In genomic region chr11:68896171-68896959, GRCh38 we compare ENCODE assay signal across 16 cellular contexts. TPM values are rescaled to one million over a fixed set of nuclear protein-coding genes. Genes with fewer than 3 reads are reported as not detected.
DNase-seq lines count a peak whose midpoint lies in the region; ATAC-seq, FAIRE-seq and TF ChIP-seq lines count a peak whose summit lies in the region.
"Had no signal": no experiment of that assay in that cellular context is flagged by ENCODE, and none has a peak within 500 bp of the region (broad histone marks: within the 10 kb centered on the region; RNA-seq: fewer than 3 reads in every experiment).

No MANE protein-coding gene starts in this region.

- H3K4me3 ChIP-seq in right atrium auricular region, result no peak overlapping the region
- no peak overlapping the region for H3K4me3 ChIP-seq in K562
- H3K4me3 ChIP-seq in mesenchymal stem cell (ENCODE audit: insufficient read depth in 1 of 2, low read depth in 1 of 2, low read length in 2 of 2), result no peak overlapping the region
- H3K4me3 ChIP-seq in upper lobe of right lung, result no peak overlapping the region
- H3K4me3 ChIP-seq: BLaER1 treated with 17β-estradiol and CSF1 and Interleukin-3, amounts not matched to agents 10 nM and 100 nM; GM23248 had no signal

- peaks cover 0 to 6% of the 10 kb centered on the region in 2 donors for H3K4me1 ChIP-seq in right atrium auricular region
- H3K4me1 ChIP-seq in K562 (replicated peaks in 1 of 2; ENCODE audit: control insufficient read depth in 2 of 2, insufficient read depth in 2 of 2, low read length in 2 of 2), result peaks cover 3 to 6% of the 10 kb centered on the region in 2 experiments; a peak in 4 of 5 replicates
- H3K4me1 ChIP-seq in mesenchymal stem cell (ENCODE audit: control insufficient read depth, insufficient read depth, low read depth, low read length), result peaks cover 6% of the 10 kb centered on the region
- H3K4me1 ChIP-seq in upper lobe of right lung, result peaks cover 4% of the 10 kb centered on the region

- H3K27ac ChIP-seq in right atrium auricular region (no peak overlapping the region), K562 (ENCODE audit: extremely low read depth, low read depth, low read length) (no peak overlapping the region), mesenchymal stem cell (ENCODE audit: low read length, poor library complexity, severe bottlenecking) (no peak overlapping the region), upper lobe of right lung (no peak overlapping the region)
- H3K27ac ChIP-seq: BLaER1 treated with 17β-estradiol and CSF1 and Interleukin-3, amounts not matched to agents 10 nM and 100 nM; GM23248 had no signal

- no peak for TF ChIP-seq EP300 in K562 (IDR thresholded peaks at IDR 0.05; ENCODE audit: low read length)

- H3K4me2 ChIP-seq in K562 (ENCODE audit: insufficient read depth, low read length), result no peak overlapping the region
- no peak overlapping the region for H3K4me2 ChIP-seq in mesenchymal stem cell (ENCODE audit: low read length, poor library complexity, severe bottlenecking)
- H3K4me2 ChIP-seq: BLaER1 treated with 17β-estradiol and CSF1 and Interleukin-3, amounts not matched to agents 10 nM and 100 nM had no signal

- peak; percentile 56 for ATAC-seq in Right ventricle myocardium inferior
- no peak for ATAC-seq in K562
- ATAC-seq in upper lobe of right lung, result no peak

- peaks cover 43% of the 10 kb centered on the region for H3K79me1 ChIP-seq in mesenchymal stem cell (replicated peaks; ENCODE audit: low read length, poor library complexity, severe bottlenecking)

- BruUV-seq in K562 (replicated peaks; lab: Mats Ljungman, UMichigan), result no TSS peak

- peak overlapping the region; percentile 7 for H4K8ac ChIP-seq in mesenchymal stem cell (ENCODE audit: low read length)

- H2BK120ac ChIP-seq in mesenchymal stem cell (ENCODE audit: low read depth, low read length), result no peak overlapping the region

- no peak overlapping the region for H2BK15ac ChIP-seq in mesenchymal stem cell (ENCODE audit: low read depth, poor library complexity, severe bottlenecking)

- no peak overlapping the region for H2AFZ ChIP-seq in K562 (ENCODE audit: low read depth, low read length)
- H2AFZ ChIP-seq in mesenchymal stem cell (ENCODE audit: low read depth, low read length), result no peak overlapping the region
- H2AFZ ChIP-seq: GM23248 had no signal

- CTCF ChIA-PET in K562 (lab: Yijun Ruan, JAX; ENCODE audit: low intra/inter-chr PET ratio) (no interaction called here), GM10248 (lab: Yijun Ruan, JAX) (interaction anchor here (1.1 kb wide), 1 partner anchor 52 kb away, joined by 3 read pairs; no protein-coding TSS in a partner anchor)

- H3K23ac ChIP-seq in mesenchymal stem cell (ENCODE audit: low read length in 2 of 2), result no peak overlapping the region

- H2BK5ac ChIP-seq in mesenchymal stem cell (ENCODE audit: low read depth, low read length, poor library complexity, severe bottlenecking), result no peak overlapping the region

- WGBS in K562 (ENCODE audit: insufficient coverage, low coverage, missing lambda C conversion rate), result 91% methylated on average over 21 of the region's 23 CpGs
- 96% methylated on average over 23 of the region's 23 CpGs for WGBS in mesenchymal stem cell

- in situ Hi-C loops in K562 (cut with MboI), result no loop called here

- peaks cover 11% of the 10 kb centered on the region for H4K20me1 ChIP-seq in K562 (replicated peaks; ENCODE audit: control insufficient read depth, insufficient read depth, low read length)

- no peaks in the 10 kb centered on the region for H3K9me1 ChIP-seq in K562 (ENCODE audit: control insufficient read depth, insufficient read depth, low read length)

- no peaks in the 10 kb centered on the region for H3K9me3 ChIP-seq in right atrium auricular region
- no peaks in the 10 kb centered on the region for H3K9me3 ChIP-seq in K562 (replicated peaks; ENCODE audit: control insufficient read depth, insufficient read depth, low read depth, low read length)
- H3K9me3 ChIP-seq in mesenchymal stem cell (ENCODE audit: control insufficient read depth, low read length), result no peaks in the 10 kb centered on the region
- no peaks in the 10 kb centered on the region for H3K9me3 ChIP-seq in upper lobe of right lung
- H3K9me3 ChIP-seq: BLaER1 treated with 17β-estradiol and CSF1 and Interleukin-3, amounts not matched to agents 10 nM and 100 nM had no signal

- no peak overlapping the region for H3K9ac ChIP-seq in K562 (ENCODE audit: insufficient read depth in 1 of 2, low read depth in 2 of 2, low read length in 2 of 2)
- H3K9ac ChIP-seq in mesenchymal stem cell (ENCODE audit: low read length), result no peak overlapping the region
- H3K9ac ChIP-seq: BLaER1 treated with 17β-estradiol and CSF1 and Interleukin-3, amounts not matched to agents 10 nM and 100 nM; GM23248 had no signal

- no peak for FAIRE-seq in K562 (lab: Jason Lieb, UNC)
- FAIRE-seq: GM12891 had no signal

- H3K36me3 ChIP-seq in right atrium auricular region (peaks cover 77% of the 10 kb centered on the region), K562 (ENCODE audit: control insufficient read depth, insufficient read depth, low read length) (peaks cover 94% of the 10 kb centered on the region; the same call in 2 of the 3 replicates), mesenchymal stem cell (ENCODE audit: control insufficient read depth in 1 of 2, insufficient read depth in 2 of 2, low read depth in 1 of 2, low read length in 2 of 2) (peaks cover 73 to 85% of the 10 kb centered on the region in 2 experiments), upper lobe of right lung (peaks cover 80% of the 10 kb centered on the region)

- no peaks in the 10 kb centered on the region for H3K27me3 ChIP-seq in right atrium auricular region
- H3K27me3 ChIP-seq in K562 (ENCODE audit: control insufficient read depth in 2 of 2, insufficient read depth in 2 of 2, low read length in 2 of 2), result no peaks in the 10 kb centered on the region
- no peaks in the 10 kb centered on the region for H3K27me3 ChIP-seq in mesenchymal stem cell (ENCODE audit: control insufficient read depth in 1 of 2, insufficient read depth in 1 of 2, low read length in 2 of 2)
- no peaks in the 10 kb centered on the region for H3K27me3 ChIP-seq in upper lobe of right lung
- H3K27me3 ChIP-seq: BLaER1 treated with 17β-estradiol and CSF1 and Interleukin-3, amounts not matched to agents 10 nM and 100 nM had no signal

- TF ChIP-seq CTCF in right atrium auricular region (IDR thresholded peaks at IDR 0.05), result no peak
- TF ChIP-seq CTCF in K562 (IDR thresholded peaks at IDR 0.05 in 2 of 3, conservative IDR thresholded peaks at IDR 0.05 in 1 of 3; ENCODE audit: insufficient read depth in 2 of 3, low read depth in 1 of 3, low read length in 3 of 3), result no peak
- TF ChIP-seq CTCF in upper lobe of right lung (IDR thresholded peaks at IDR 0.05), result no peak
- no peak for TF ChIP-seq CTCF in GM10248 (IDR thresholded peaks at IDR 0.05; ENCODE audit: control extremely low read depth, extremely low read depth, low read depth, missing control alignments)

- peaks cover 23% of the 10 kb centered on the region for H3K79me2 ChIP-seq in K562 (ENCODE audit: control insufficient read depth, insufficient read depth, low read length)

- H2BK12ac ChIP-seq in mesenchymal stem cell (ENCODE audit: low read length in 2 of 2), result no peak overlapping the region

- H3K4ac ChIP-seq in mesenchymal stem cell (ENCODE audit: low read depth in 1 of 2, low read length in 2 of 2), result no peak overlapping the region

- H4K91ac ChIP-seq in mesenchymal stem cell (ENCODE audit: low read length), result no peak overlapping the region

- TF ChIP-seq RAD21 in K562 (CRISPR knock-in tag; conservative IDR thresholded peaks at IDR 0.05 in 1 of 2, IDR thresholded peaks at IDR 0.05 in 1 of 2), result no peak

- intact Hi-C loops in Right ventricle myocardium inferior (cut with DNase I), result no loop called here
- intact Hi-C loops in K562 (cut with micrococcal nuclease), result no loop called here
- intact Hi-C loops in upper lobe of right lung (cut with DNase I), result no loop called here

- TF ChIP-seq POLR2A in K562 (conservative IDR thresholded peaks at IDR 0.05), result no peak

- no peak overlapping the region for H3K18ac ChIP-seq in mesenchymal stem cell (ENCODE audit: low read depth in 1 of 2, low read length in 2 of 2)

- DNase-seq in Right ventricle myocardium inferior (ENCODE audit: missing footprints), result no peak
- no peak for DNase-seq in right atrium auricular region (ENCODE audit: low spot score)
- DNase-seq in K562 (ENCODE audit: extremely low read depth in 1 of 4, low spot score in 3 of 4), result no peak
- no peak for DNase-seq in mesenchymal stem cell
- DNase-seq in upper lobe of right lung, result peak; percentile 50
- DNase-seq in COLO829 (ENCODE audit: low spot score), result no peak
- no peak for DNase-seq in GM10248 (ENCODE audit: extremely low spot score)
- DNase-seq: 8988T; AML-193; Calu3; CD4-positive, CD25-positive, alpha-beta regulatory T cell; DMS79; GM23248; H7 had no signal

- no peak overlapping the region for H3K14ac ChIP-seq in mesenchymal stem cell (ENCODE audit: low read length in 2 of 2)

- POLR2A ChIA-PET in K562 (lab: Yijun Ruan, JAX) (no interaction called here), GM10248 (lab: Yijun Ruan, JAX) (no interaction called here)

- H2AK5ac ChIP-seq in mesenchymal stem cell (ENCODE audit: low read length, severe bottlenecking), result no peak overlapping the region

RNA-seq across cellular contexts. Expression of gene MRPL21, which starts 7.3 kb away (rescaled TPM):
- total RNA-seq in Right ventricle myocardium inferior (120 TPM), right atrium auricular region (10 to 100 TPM; 63.2 to 87.3 TPM), K562 (2014; rRNA removed) (254 and 255 TPM in 2 replicates), K562 (2014; rRNA removed; fragmentation: Illumina TruSeq; extraction: Trizol) (196 and 207 TPM in 2 replicates), K562 (2015; rRNA removed; fragmentation: Illumina TruSeq; extraction: Trizol) (207 and 219 TPM in 2 replicates), K562 (2021) (201 and 238 TPM in 2 replicates), upper lobe of right lung (36.3 TPM)
- 59.2 and 99.2 TPM in 2 replicates for total RNA-seq in K562 (2011; cell fraction: chromatin; rRNA removed; ENCODE audit: low replicate concordance)
- 79.2 and 104 TPM in 2 replicates for total RNA-seq in K562 (2011; cell fraction: nucleolus; rRNA removed)
- total RNA-seq in K562 (2011; cell fraction: nucleoplasm; rRNA removed), result 83.7 and 85.4 TPM in 2 replicates
- polyA plus RNA-seq in K562 (2011; rRNA removed) (194 and 232 TPM in 2 replicates), K562 (2014; fragmentation: Illumina TruSeq; extraction: Trizol) (203 and 210 TPM in 2 replicates), K562 (2014; fragmentation: Nextera tagmentation; extraction: Ambion mirVana) (100 to 1,000 TPM; 448 to 618 TPM), K562 (2014; rRNA removed) (328 and 364 TPM in 2 replicates)
- 126 and 191 TPM in 2 replicates for polyA plus RNA-seq in K562 (2011; cell fraction: cytosol; rRNA removed)
- 88.4 and 93.3 TPM in 2 replicates for polyA plus RNA-seq in K562 (2011; cell fraction: nucleus; rRNA removed)
- 124 and 195 TPM in 2 replicates for polyA plus RNA-seq in K562 (2012)
- 76.5 and 99.7 TPM in 2 replicates for polyA minus RNA-seq in K562 (2011; rRNA and poly(A)+ RNA removed)
- 47.3 and 49.9 TPM in 2 replicates for polyA minus RNA-seq in K562 (2011; cell fraction: cytosol; rRNA and poly(A)+ RNA removed)
- 40.5 and 55.1 TPM in 2 replicates for polyA minus RNA-seq in K562 (2011; cell fraction: nucleus; rRNA and poly(A)+ RNA removed)
- 71.6 TPM for polyA plus RNA-seq in mesenchymal stem cell (2013, experiment 1 of 2)
- 69.8 TPM for polyA plus RNA-seq in mesenchymal stem cell (2013, experiment 2 of 2)

RNA-seq across cellular contexts. Expression of gene IGHMBP2, which starts 7.3 kb away (rescaled TPM):
- total RNA-seq in Right ventricle myocardium inferior (13.8 TPM), right atrium auricular region (1 to 10 TPM; 8.5 to 8.8 TPM), K562 (2014; rRNA removed) (12.5 and 15.9 TPM in 2 replicates), K562 (2014; rRNA removed; fragmentation: Illumina TruSeq; extraction: Trizol) (8.3 and 11.7 TPM in 2 replicates), K562 (2015; rRNA removed; fragmentation: Illumina TruSeq; extraction: Trizol) (11.6 and 14.5 TPM in 2 replicates), K562 (2021) (24.8 and 28.9 TPM in 2 replicates), upper lobe of right lung (20.3 TPM)
- 109 and 159 TPM in 2 replicates for total RNA-seq in K562 (2011; cell fraction: chromatin; rRNA removed; ENCODE audit: low replicate concordance)
- 75.3 and 75.5 TPM in 2 replicates for total RNA-seq in K562 (2011; cell fraction: nucleolus; rRNA removed)
- total RNA-seq in K562 (2011; cell fraction: nucleoplasm; rRNA removed), result 61.4 and 66.5 TPM in 2 replicates
- polyA plus RNA-seq in K562 (2011; rRNA removed) (14.5 and 21.1 TPM in 2 replicates), K562 (2014; fragmentation: Illumina TruSeq; extraction: Trizol) (18.8 and 20.7 TPM in 2 replicates), K562 (2014; fragmentation: Nextera tagmentation; extraction: Ambion mirVana) (1 to 10 TPM; 1.6 to 1.8 TPM), K562 (2014; rRNA removed) (16.3 and 18.6 TPM in 2 replicates)
- 8.1 and 11.3 TPM in 2 replicates for polyA plus RNA-seq in K562 (2011; cell fraction: cytosol; rRNA removed)
- polyA plus RNA-seq in K562 (2011; cell fraction: nucleus; rRNA removed), result 61.4 and 78.3 TPM in 2 replicates
- polyA plus RNA-seq in K562 (2012), result 10.6 and 12.2 TPM in 2 replicates
- 14.0 and 15.0 TPM in 2 replicates for polyA minus RNA-seq in K562 (2011; rRNA and poly(A)+ RNA removed)
- 10.6 and 14.2 TPM in 2 replicates for polyA minus RNA-seq in K562 (2011; cell fraction: cytosol; rRNA and poly(A)+ RNA removed)
- 30.6 and 45.2 TPM in 2 replicates for polyA minus RNA-seq in K562 (2011; cell fraction: nucleus; rRNA and poly(A)+ RNA removed)
- polyA plus RNA-seq in mesenchymal stem cell (2013, experiment 1 of 2), result 5.9 TPM
- polyA plus RNA-seq in mesenchymal stem cell (2013, experiment 2 of 2), result 5.1 TPM

RNA-seq across cellular contexts. Expression of gene CPT1A, which starts 54.6 kb away (rescaled TPM):
- total RNA-seq in Right ventricle myocardium inferior, result 83.3 TPM
- 10 to 100 TPM; 53.1 to 56.3 TPM for total RNA-seq in right atrium auricular region
- total RNA-seq in K562 (2011; cell fraction: chromatin; rRNA removed; ENCODE audit: low replicate concordance), result 27.6 and 42.4 TPM in 2 replicates
- 32.0 and 35.1 TPM in 2 replicates for total RNA-seq in K562 (2011; cell fraction: nucleolus; rRNA removed)
- 40.3 and 44.9 TPM in 2 replicates for total RNA-seq in K562 (2011; cell fraction: nucleoplasm; rRNA removed)
- total RNA-seq in K562 (2014; rRNA removed), result 12.1 and 12.3 TPM in 2 replicates
- 12.3 and 13.0 TPM in 2 replicates for total RNA-seq in K562 (2014; rRNA removed; fragmentation: Illumina TruSeq; extraction: Trizol)
- 15.7 and 16.1 TPM in 2 replicates for total RNA-seq in K562 (2015; rRNA removed; fragmentation: Illumina TruSeq; extraction: Trizol)
- 29.1 and 30.9 TPM in 2 replicates for total RNA-seq in K562 (2021)
- polyA plus RNA-seq in K562 (2011; rRNA removed), result 3.6 and 4.8 TPM in 2 replicates
- 4.1 and 5.2 TPM in 2 replicates for polyA plus RNA-seq in K562 (2011; cell fraction: cytosol; rRNA removed)
- 7.6 and 13.2 TPM in 2 replicates for polyA plus RNA-seq in K562 (2011; cell fraction: nucleus; rRNA removed)
- 16.6 and 17.9 TPM in 2 replicates for polyA plus RNA-seq in K562 (2012)
- 17.9 and 19.0 TPM in 2 replicates for polyA plus RNA-seq in K562 (2014; fragmentation: Illumina TruSeq; extraction: Trizol)
- polyA plus RNA-seq in K562 (2014; fragmentation: Nextera tagmentation; extraction: Ambion mirVana), result 1 to 10 TPM; 2.6 to 3.0 TPM
- polyA plus RNA-seq in K562 (2014; rRNA removed), result 9.6 and 10.6 TPM in 2 replicates
- polyA minus RNA-seq in K562 (2011; rRNA and poly(A)+ RNA removed), result 8.5 and 13.9 TPM in 2 replicates
- polyA minus RNA-seq in K562 (2011; cell fraction: cytosol; rRNA and poly(A)+ RNA removed), result 16.5 and 22.4 TPM in 2 replicates
- 4.4 and 5.4 TPM in 2 replicates for polyA minus RNA-seq in K562 (2011; cell fraction: nucleus; rRNA and poly(A)+ RNA removed)
- polyA plus RNA-seq in mesenchymal stem cell (2013, experiment 1 of 2), result 28.4 TPM
- 27.0 TPM for polyA plus RNA-seq in mesenchymal stem cell (2013, experiment 2 of 2)
- 76.4 TPM for total RNA-seq in upper lobe of right lung
